Comparison of ENCODE assay signal across 8 cellular contexts in the genomic region with DNA sequence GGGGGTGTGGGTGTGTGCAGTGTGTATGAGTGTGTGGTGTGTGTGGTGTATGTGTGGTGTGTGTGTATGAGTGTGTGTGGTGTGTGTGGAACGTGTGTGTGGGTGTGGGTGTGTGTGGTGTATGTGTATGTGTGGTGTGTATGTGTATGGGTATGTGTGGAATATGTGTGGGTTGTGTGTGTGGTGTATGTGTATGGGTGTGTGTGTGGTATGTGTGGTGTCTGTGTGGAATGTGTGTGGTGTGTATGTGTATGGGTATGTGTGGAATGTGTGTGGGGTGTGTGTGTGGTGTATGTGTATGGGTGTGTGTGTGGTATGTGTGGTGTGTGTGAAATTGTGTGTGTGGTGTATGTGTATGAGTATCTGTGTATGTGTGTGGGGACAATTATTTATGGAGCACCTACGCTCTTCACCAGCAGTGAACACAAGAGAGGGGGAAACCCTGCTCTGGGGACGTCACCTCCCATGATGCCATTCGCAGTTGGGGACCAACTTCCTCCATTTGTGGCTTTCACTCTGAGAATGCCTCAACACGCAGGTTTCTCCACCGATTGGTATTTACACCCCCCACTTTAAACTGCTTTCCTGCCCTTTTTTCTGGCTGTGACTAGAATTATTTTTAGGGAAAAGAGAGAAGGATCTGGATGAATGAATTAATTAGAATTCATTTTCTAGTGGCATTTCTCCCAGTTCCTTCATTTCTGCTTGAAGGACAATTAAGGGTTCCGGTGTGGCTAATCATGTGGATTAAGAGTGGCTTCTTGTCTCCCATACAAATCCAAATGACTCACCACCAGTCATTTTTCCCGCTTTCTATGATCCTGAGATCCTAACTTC.
A peak's percentile ranks its signal among the peaks of the same experiment; 100 is the strongest.
DNase-seq lines count a peak whose midpoint lies in the region; ATAC-seq and TF ChIP-seq lines count a peak whose summit lies in the region.

No MANE protein-coding gene starts in this region.

- peaks cover under 1 to 10% of the 10 kb centered on the region in 2 donors for H3K9me3 ChIP-seq in breast epithelium
- H3K9me3 ChIP-seq in esophagus squamous epithelium: peaks cover 0 to 1% (median 0%) of the 10 kb centered on the region in 3 donors

- no peaks in the 10 kb centered on the region for H3K36me3 ChIP-seq in breast epithelium
- no peaks in the 10 kb centered on the region for H3K36me3 ChIP-seq in esophagus squamous epithelium

- no peak for TF ChIP-seq CTCF in breast epithelium (IDR thresholded peaks at IDR 0.05)
- TF ChIP-seq CTCF in esophagus squamous epithelium (IDR thresholded peaks at IDR 0.05): no peak
- no peak for TF ChIP-seq CTCF in omental fat pad (IDR thresholded peaks at IDR 0.05)

- ATAC-seq in GM18909 (IDR thresholded peaks at IDR 0.05; ENCODE audit: poor library complexity, unreplicated experiment) (peak; percentile 91), HG02884 (IDR thresholded peaks at IDR 0.05; ENCODE audit: unreplicated experiment) (peak; percentile 88), omental fat pad (ENCODE audit: low FRiP score) (no peak)

- WGBS in esophagus squamous epithelium, 2 donors: 32 to 36% methylated on average over 8 of the region's 8 CpGs

- DNase-seq in RKO (ENCODE audit: low spot score): peak; percentile 24
- DNase-seq in astrocyte of the hippocampus (ENCODE audit: low read depth, low spot score): peak; percentile 70
- peak; percentile 28 to 54 for DNase-seq in stimulated activated CD4-positive, alpha-beta T cell treated with anti-CD3 and anti-CD28 coated beads, Interleukin-4, amount 100 ng/mL, for 4 hours
- DNase-seq in breast epithelium (ENCODE audit: low spot score in 2 of 2): no peak
- DNase-seq in esophagus squamous epithelium (lab: John Stamatoyannopoulos, UW): no peak
- DNase-seq in omental fat pad (ENCODE audit: low spot score): no peak

- no peak for TF ChIP-seq POLR2A in breast epithelium (IDR thresholded peaks at IDR 0.05)
- TF ChIP-seq POLR2A in esophagus squamous epithelium (IDR thresholded peaks at IDR 0.05): no peak

- H3K27ac ChIP-seq in breast epithelium: no peak overlapping the region
- H3K27ac ChIP-seq in esophagus squamous epithelium: no peak overlapping the region

- H3K4me1 ChIP-seq in breast epithelium (peaks cover 0 to 4% of the 10 kb centered on the region in 2 donors), esophagus squamous epithelium (peaks cover 3 to 18% (median 4%) of the 10 kb centered on the region in 3 donors)

- H3K27me3 ChIP-seq in breast epithelium (no peaks in the 10 kb centered on the region), esophagus squamous epithelium (peaks cover 0 to 46% (median 0%) of the 10 kb centered on the region in 4 donors)

- intact Hi-C loops in breast epithelium (cut with DNase I; ENCODE audit: low total_unique reads) (no loop called here), esophagus squamous epithelium (cut with DNase I) (no loop called here)

- H3K4me3 ChIP-seq in breast epithelium (no peak overlapping the region), esophagus squamous epithelium (no peak overlapping the region)

Comparison
In these comparisons a context has a peak if more than half of its experiments do, and no peak if none do; other contexts are left out.
1. DNase-seq: peak in RKO (single experiment), astrocyte of the hippocampus (single experiment) and stimulated activated CD4-positive, alpha-beta T cell treated with anti-CD3 and anti-CD28 coated beads, Interleukin-4, amount 100 ng/mL, for 4 hours (2 of 2); none in breast epithelium (0 of 2), esophagus squamous epithelium (single experiment) and omental fat pad (single experiment).